ENCODE assay signal across 1 cellular context in genomic region chr15:48974865-48975264, GRCh38.
TF ChIP-seq lines count a peak whose summit lies in the region.

No MANE protein-coding gene starts in this region.

TF ChIP-seq in K562, 482 proteins besides CTCF, POLR2A, EP300 and RAD21 (continued from another document):
- TF ChIP-seq PREB (CRISPR knock-in tag; IDR thresholded peaks at IDR 0.05) (no peak), PTRF (tag; IDR thresholded peaks at IDR 0.05) (no peak), YY1 (IDR thresholded peaks at IDR 0.05; ENCODE audit: borderline replicate concordance in 1 of 3, control insufficient read depth in 1 of 3, extremely low read depth in 1 of 3, insufficient read depth in 3 of 3, insufficient read length in 1 of 3, insufficient replicate concordance in 2 of 3, low read depth in 1 of 3, low read length in 2 of 3) (no peak), ZEB2 (IDR thresholded peaks at IDR 0.05) (no peak), MYNN (IDR thresholded peaks at IDR 0.05) (no peak), MYNN (CRISPR knock-in tag; IDR thresholded peaks at IDR 0.05) (no peak), RFX5 (IDR thresholded peaks at IDR 0.05; ENCODE audit: low read depth, low read length) (no peak), RAD51 (IDR thresholded peaks at IDR 0.05; ENCODE audit: borderline replicate concordance, low read depth) (no peak), CHAMP1 (IDR thresholded peaks at IDR 0.05) (no peak)
